In the genomic region with DNA sequence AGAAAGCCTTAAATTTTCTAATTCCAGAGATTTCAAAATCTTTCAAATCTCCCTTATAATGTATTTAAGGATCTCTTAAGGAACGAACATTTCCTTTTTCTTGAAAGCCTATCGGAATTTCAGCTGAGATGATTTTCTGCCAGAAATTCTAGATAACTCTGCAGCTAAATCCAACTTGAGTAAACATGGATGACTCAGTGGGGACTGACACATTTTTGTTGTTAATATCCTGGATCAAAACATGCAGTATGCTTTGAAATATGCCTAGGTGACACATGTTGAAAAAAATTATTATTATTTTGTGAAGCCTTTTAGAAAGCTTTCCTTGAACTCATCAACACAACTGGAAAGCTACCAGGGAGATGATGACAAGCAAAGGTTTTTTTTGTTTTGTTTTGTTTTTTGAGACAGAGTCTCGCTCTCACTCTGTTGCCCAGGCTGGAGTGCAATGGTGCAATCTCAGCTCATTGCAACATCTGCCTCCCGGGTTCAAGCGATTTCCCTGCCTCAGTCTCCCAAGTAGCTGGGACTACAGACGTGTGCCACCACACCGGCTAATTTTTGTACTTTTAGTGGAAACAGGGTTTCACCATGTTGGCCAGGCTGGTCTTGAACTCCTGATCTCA, we compare ENCODE assay signal across 18 cellular contexts.
DNase-seq lines count a peak whose midpoint lies in the region; ATAC-seq, FAIRE-seq and TF ChIP-seq lines count a peak whose summit lies in the region.
"Had no signal": no experiment of that assay in that cellular context is flagged by ENCODE, and none has a peak within 500 bp of the region (broad histone marks: within the 10 kb centered on the region; RNA-seq: fewer than 3 reads in every experiment).

No MANE protein-coding gene starts in this region.

- H3K4me1 Mint-ChIP-seq in endothelial cell (ENCODE audit: unreplicated experiment), result peaks cover 3% of the 10 kb centered on the region
- H3K4me1 Mint-ChIP-seq: activated B cell treated with CpG ODN at 0.5 μM for 24 hours; activated naive CD8-positive, alpha-beta T cell treated with anti-CD3 and anti-CD28 coated beads for 36 hours; CD14-positive monocyte; GM23338 had no signal

- H3K27me3 ChIP-seq in pancreas (no peaks in the 10 kb centered on the region), SJCRH30 (no peaks in the 10 kb centered on the region)

- ATAC-seq in pancreas, result peak; percentile 48 to 77 (median 60)
- ATAC-seq: GM23338; left colon; naive thymus-derived CD8-positive, alpha-beta T cell had no signal

- H3K4me3 Mint-ChIP-seq in endothelial cell (ENCODE audit: unreplicated experiment), result no peak overlapping the region
- H3K4me3 Mint-ChIP-seq: activated B cell treated with CpG ODN at 0.5 μM for 24 hours; activated naive CD8-positive, alpha-beta T cell treated with anti-CD3 and anti-CD28 coated beads for 36 hours; CD14-positive monocyte; GM23338; naive thymus-derived CD8-positive, alpha-beta T cell; stimulated activated naive CD8-positive, alpha-beta T cell treated with anti-CD3 and anti-CD28 coated beads, Interleukin-15, Interleukin-2, amounts not matched to agents 100 ng/mL and 50 ng/mL, for 24 hours had no signal

- intact Hi-C loops in pancreas (cut with DNase I), result no loop called here

- H3K9me3 ChIP-seq in pancreas (no peaks in the 10 kb centered on the region), SJCRH30 (replicated peaks) (no peaks in the 10 kb centered on the region)

- no peak for TF ChIP-seq CTCF in fibroblast of mammary gland (conservative IDR thresholded peaks at IDR 0.05; ENCODE audit: control insufficient read depth, insufficient read depth, low read depth, low read length)
- no peak for TF ChIP-seq CTCF in pancreas (IDR thresholded peaks at IDR 0.05)
- no peak for TF ChIP-seq CTCF in endothelial cell (IDR thresholded peaks at IDR 0.05; ENCODE audit: unreplicated experiment)
- TF ChIP-seq CTCF in D721Med (IDR thresholded peaks at IDR 0.05; ENCODE audit: insufficient read depth, missing control alignments), result no peak

- FAIRE-seq in pancreas (lab: Jason Lieb, UNC) (no peak), GM12891 (lab: Jason Lieb, UNC) (no peak), D721Med (lab: Jason Lieb, UNC) (no peak)

- no peaks in the 10 kb centered on the region for H3K36me3 Mint-ChIP-seq in endothelial cell (ENCODE audit: low read depth, unreplicated experiment)
- H3K36me3 Mint-ChIP-seq: activated naive CD8-positive, alpha-beta T cell treated with anti-CD3 and anti-CD28 coated beads for 36 hours; CD14-positive monocyte; naive thymus-derived CD8-positive, alpha-beta T cell had no signal

- DNase-seq in ELR (ENCODE audit: low read depth) (peak; percentile 64), RKO (ENCODE audit: low spot score) (peak; percentile 57), fibroblast of mammary gland (ENCODE audit: low read depth) (peak; percentile 67), pancreas (no peak), endothelial cell (ENCODE audit: low spot score) (no peak), GM12891 (ENCODE audit: insufficient read length, low spot score) (no peak), D721Med (ENCODE audit: insufficient read length, low spot score) (no peak), SJCRH30 (no peak)
- DNase-seq: activated B cell treated with CpG ODN at 0.5 μM for 24 hours; activated CD8-positive, alpha-beta memory T cell treated with anti-CD3 and anti-CD28 coated beads, Interleukin-2, amount 50 U/mL, for 4 hours; activated naive CD8-positive, alpha-beta T cell treated with anti-CD3 and anti-CD28 coated beads for 36 hours; left colon; naive thymus-derived CD8-positive, alpha-beta T cell; NCI-H2029 had no signal

- H3K9me3 Mint-ChIP-seq in endothelial cell (ENCODE audit: unreplicated experiment), result no peaks in the 10 kb centered on the region
- H3K9me3 Mint-ChIP-seq: activated B cell treated with CpG ODN at 0.5 μM for 24 hours; activated naive CD8-positive, alpha-beta T cell treated with anti-CD3 and anti-CD28 coated beads for 36 hours; GM23338; naive thymus-derived CD8-positive, alpha-beta T cell; stimulated activated naive CD8-positive, alpha-beta T cell treated with anti-CD3 and anti-CD28 coated beads, Interleukin-15, Interleukin-2, amounts not matched to agents 100 ng/mL and 50 ng/mL, for 24 hours had no signal

- H3K27ac ChIP-seq in pancreas, result no peak overlapping the region
- H3K27ac ChIP-seq in SJCRH30, result no peak overlapping the region
- H3K27ac ChIP-seq: coronary artery had no signal

- H3K27ac Mint-ChIP-seq in endothelial cell (ENCODE audit: unreplicated experiment), result no peak overlapping the region
- H3K27ac Mint-ChIP-seq: activated B cell treated with CpG ODN at 0.5 μM for 24 hours; activated naive CD8-positive, alpha-beta T cell treated with anti-CD3 and anti-CD28 coated beads for 36 hours; CD14-positive monocyte; GM23338; stimulated activated naive CD8-positive, alpha-beta T cell treated with anti-CD3 and anti-CD28 coated beads, Interleukin-15, Interleukin-2, amounts not matched to agents 100 ng/mL and 50 ng/mL, for 24 hours had no signal

- 55 to 70% methylated on average over 7 of the region's 7 CpGs for WGBS in pancreas, 2 donors

- TF ChIP-seq POLR2A in GM12891 (IDR thresholded peaks at IDR 0.05; ENCODE audit: low read depth, low read length), result no peak

- H3K36me3 ChIP-seq in pancreas (no peaks in the 10 kb centered on the region), SJCRH30 (no peaks in the 10 kb centered on the region)

- H3K4me1 ChIP-seq in pancreas (peaks cover 0 to 5% (median 0%) of the 10 kb centered on the region in 3 donors), SJCRH30 (peaks cover 48% of the 10 kb centered on the region)

- H3K4me3 ChIP-seq in fibroblast of mammary gland (ENCODE audit: control insufficient read depth, low read depth, low read length) (no peak overlapping the region), pancreas (no peak overlapping the region), SJCRH30 (no peak overlapping the region)
- H3K4me3 ChIP-seq: coronary artery, GM23338 had no signal

- no peaks in the 10 kb centered on the region for H3K27me3 Mint-ChIP-seq in endothelial cell (ENCODE audit: unreplicated experiment)
- H3K27me3 Mint-ChIP-seq: activated B cell treated with CpG ODN at 0.5 μM for 24 hours; activated naive CD8-positive, alpha-beta T cell treated with anti-CD3 and anti-CD28 coated beads for 36 hours; naive thymus-derived CD8-positive, alpha-beta T cell; stimulated activated naive CD8-positive, alpha-beta T cell treated with anti-CD3 and anti-CD28 coated beads, Interleukin-15, Interleukin-2, amounts not matched to agents 100 ng/mL and 50 ng/mL, for 24 hours had no signal

TF ChIP-seq in GM12891, 5 proteins besides CTCF, POLR2A, EP300 and RAD21:
- TF ChIP-seq PAX5 (IDR thresholded peaks at IDR 0.05; ENCODE audit: insufficient read depth, low read length, severe bottlenecking) (no peak), TAF1 (IDR thresholded peaks at IDR 0.05; ENCODE audit: low read depth, low read length) (no peak), SPI1 (IDR thresholded peaks at IDR 0.05; ENCODE audit: low read depth, low read length) (no peak), POLR2AphosphoS5 (IDR thresholded peaks at IDR 0.05; ENCODE audit: low read depth, low read length) (no peak), POU2F2 (IDR thresholded peaks at IDR 0.05; ENCODE audit: low read depth, low read length) (no peak)
TF ChIP-seq in GM12891: peak in this region for 0.

Comparison
In these comparisons a context has a peak if more than half of its experiments do, and no peak if none do; other contexts are left out.
1. DNase-seq: peak in ELR (single experiment), RKO (single experiment) and fibroblast of mammary gland (single experiment); none in pancreas (0 of 6), endothelial cell (single experiment), GM12891 (single experiment), D721Med (single experiment) and SJCRH30 (0 of 2).